ENCODE assay signal across 24 cellular contexts in the genomic region with DNA sequence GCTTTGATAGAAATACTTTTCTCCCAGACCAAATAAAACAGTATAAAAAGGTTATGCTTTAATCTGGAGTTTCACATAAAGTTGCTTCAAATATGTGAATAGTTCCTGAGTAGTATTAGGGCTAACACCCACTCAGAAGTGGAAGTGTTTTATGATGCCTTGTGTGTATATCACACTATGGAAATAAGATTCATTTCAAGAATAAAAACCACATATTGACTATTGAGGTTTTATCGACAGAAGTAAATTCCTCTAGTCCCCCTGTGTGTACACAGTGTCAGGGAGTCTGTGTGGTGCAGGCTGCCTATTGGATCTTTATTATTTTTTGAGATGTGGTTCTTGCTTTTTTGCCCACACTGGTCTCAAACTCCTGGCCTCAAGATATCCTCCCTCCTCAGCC. TPM values are rescaled to one million over a fixed set of nuclear protein-coding genes. Genes with fewer than 3 reads are reported as not detected.
"Had no signal": no experiment of that assay in that cellular context is flagged by ENCODE, and none has a peak within 500 bp of the region (broad histone marks: within the 10 kb centered on the region; RNA-seq: fewer than 3 reads in every experiment).

No MANE protein-coding gene starts in this region.

- H3K27me3 Mint-ChIP-seq: IgD-negative memory B cell had no signal

- H3K27ac ChIP-seq: HL-60, KMS-11, SJSA1, SK-N-MC had no signal

- H3K4me3 ChIP-seq: K562, SJSA1, SK-N-MC had no signal

- H3K4me3 Mint-ChIP-seq: IgD-negative memory B cell had no signal

- DNase-seq: Kasumi-1, MV-4-11, NCI-H1048, NCI-H1105, NCI-H1417, NCI-H1436 treated with DMSO at 0.1 percent for 48 hours, NCI-H1694, NCI-H187 treated with DMSO at 0.1 percent for 48 hours, NCI-H2029 treated with DMSO at 0.1 percent for 48 hours, NCI-H2171 treated with DMSO at 0.1 percent for 48 hours, NCI-H345, NCI-H524, NCI-H526 treated with DMSO at 0.1 percent for 48 hours, NCI-H748 treated with DMSO at 0.1 percent for 48 hours, Right ventricle myocardium superior, RPMI8226, SIG-M5 had no signal

- H3K9me3 ChIP-seq: SJSA1 had no signal

- H3K27ac Mint-ChIP-seq: IgD-negative memory B cell had no signal

- ATAC-seq: K562 had no signal

- H3K27me3 ChIP-seq: SJSA1 had no signal

RNA-seq across cellular contexts. Expression of a gene that starts 20.8 kb away (rescaled TPM):
- total RNA-seq: M059J, Right ventricle myocardium superior had no signal
